ENCODE assay signal across 14 cellular contexts in the genomic region with DNA sequence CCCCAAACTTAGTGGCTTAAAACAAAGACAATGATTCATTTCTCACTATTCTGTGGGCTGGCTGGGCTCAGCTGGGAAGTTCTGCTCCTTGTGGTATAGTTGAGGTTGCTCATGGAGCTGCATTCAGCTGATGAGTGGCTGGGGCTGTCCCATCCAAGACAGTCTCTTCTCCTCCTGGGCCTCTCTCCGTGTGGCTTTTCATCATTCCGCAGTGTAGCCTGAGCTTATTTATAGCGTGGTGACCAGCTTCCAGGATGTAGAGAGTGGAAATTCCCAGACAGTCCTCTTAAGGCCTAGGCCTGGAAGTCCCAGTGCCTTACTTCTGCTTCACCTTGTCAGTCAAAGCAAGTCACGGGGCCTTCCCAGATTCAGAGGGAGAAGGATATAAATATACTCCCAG.
A peak's percentile ranks its signal among the peaks of the same experiment; 100 is the strongest.
DNase-seq lines count a peak whose midpoint lies in the region; ATAC-seq and TF ChIP-seq lines count a peak whose summit lies in the region.
"Had no signal": no experiment of that assay in that cellular context is flagged by ENCODE, and none has a peak within 500 bp of the region (broad histone marks: within the 10 kb centered on the region; RNA-seq: fewer than 3 reads in every experiment).

No MANE protein-coding gene starts in this region.

- H3K4me3 ChIP-seq in cardiac muscle cell: no peak overlapping the region
- H3K4me3 ChIP-seq: HAP-1, ovary had no signal

- no peaks in the 10 kb centered on the region for H3K9me3 ChIP-seq in cardiac muscle cell (ENCODE audit: low read depth)
- H3K9me3 ChIP-seq: HAP-1, ovary had no signal

- no peaks in the 10 kb centered on the region for H3K36me3 ChIP-seq in cardiac muscle cell
- H3K36me3 ChIP-seq: HAP-1, ovary had no signal

- ATAC-seq in GM18867 (IDR thresholded peaks at IDR 0.05; ENCODE audit: unreplicated experiment) (peak; percentile 61), HG03520 (IDR thresholded peaks at IDR 0.05; ENCODE audit: unreplicated experiment) (peak; percentile 44), GM21576 (IDR thresholded peaks at IDR 0.05; ENCODE audit: unreplicated experiment) (no peak), GM19467 (IDR thresholded peaks at IDR 0.05; ENCODE audit: unreplicated experiment) (no peak)
- ATAC-seq: HepG2 had no signal

- no peak for TF ChIP-seq CTCF in cardiac muscle cell (IDR thresholded peaks at IDR 0.05; ENCODE audit: low read depth, low read length)

- peak overlapping the region; percentile 77 for H3K27ac ChIP-seq in cardiac muscle cell
- H3K27ac ChIP-seq: ovary had no signal

- H3K4me1 ChIP-seq in cardiac muscle cell (ENCODE audit: low read depth): peaks cover 14% of the 10 kb centered on the region
- H3K4me1 ChIP-seq: HAP-1 had no signal

- DNase-seq in A172 (ENCODE audit: low spot score) (peak; percentile 68), cardiac muscle cell (ENCODE audit: low read depth in 1 of 2, low spot score in 1 of 2) (peak; percentile 54 to 88), HuH-7 (ENCODE audit: low spot score) (no peak), occipital lobe (lab: John Stamatoyannopoulos, UW) (no peak)
- DNase-seq: amniotic stem cell, islet precursor cell, RPMI8226 had no signal

- no peaks in the 10 kb centered on the region for H3K27me3 ChIP-seq in cardiac muscle cell
- H3K27me3 ChIP-seq: ovary had no signal

Comparison
In these comparisons a context has a peak if more than half of its experiments do, and no peak if none do; other contexts are left out.
1. DNase-seq: peak in A172 (single experiment) and cardiac muscle cell (2 of 2); none in HuH-7 (single experiment) and occipital lobe (single experiment).
2. ATAC-seq: peak in GM18867 (single experiment) and HG03520 (single experiment); none in GM21576 (single experiment) and GM19467 (single experiment).